In the genomic region with DNA sequence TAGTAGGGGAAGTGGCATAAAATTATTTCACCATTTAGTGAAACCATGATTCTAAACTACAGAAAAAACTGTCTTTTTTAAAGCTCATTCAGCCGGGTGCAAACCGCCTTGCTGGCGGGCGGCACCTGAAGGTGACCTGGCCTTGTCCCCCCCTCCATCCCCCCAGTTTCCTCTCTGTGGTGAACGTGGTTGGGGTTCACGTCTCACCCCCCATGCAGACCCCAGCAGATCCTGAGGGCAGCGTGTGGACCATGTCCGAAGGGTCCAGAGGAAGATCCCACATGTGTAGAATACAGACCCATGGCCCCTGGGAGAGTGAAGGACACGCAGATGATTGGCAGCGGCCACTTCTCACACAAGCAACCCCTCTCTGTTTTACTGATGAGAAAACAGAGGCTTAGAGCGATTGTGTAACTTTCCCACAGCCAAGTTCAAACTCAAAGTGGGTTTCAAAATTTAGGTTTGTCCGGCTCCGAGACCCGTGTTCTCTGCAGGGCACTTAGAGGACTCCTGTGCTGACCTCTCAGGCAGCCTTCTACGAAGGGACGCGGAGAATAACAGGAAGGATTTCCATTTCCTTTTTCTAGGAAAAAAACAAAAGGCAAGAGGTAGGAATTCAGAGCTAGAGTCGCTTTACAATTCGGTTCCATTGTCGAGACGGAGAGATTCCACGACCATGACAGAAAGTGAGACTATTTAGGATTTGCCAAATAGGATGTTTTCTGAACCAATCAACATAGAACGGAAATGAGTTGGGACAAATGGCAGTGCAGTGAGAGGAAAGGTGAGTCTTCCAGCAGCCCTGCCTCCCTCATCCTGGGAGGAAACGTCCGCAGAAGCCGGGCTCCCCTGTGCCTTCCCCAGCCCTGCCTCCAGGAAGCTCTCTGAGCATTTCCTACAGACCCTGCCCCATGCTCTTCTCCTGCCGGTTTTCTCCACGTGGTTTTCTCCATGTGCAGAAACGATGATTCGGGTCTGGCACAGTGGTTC, we compare ENCODE assay signal across 14 cellular contexts.
DNase-seq lines count a peak whose midpoint lies in the region; ATAC-seq and TF ChIP-seq lines count a peak whose summit lies in the region.
"Had no signal": no experiment of that assay in that cellular context is flagged by ENCODE, and none has a peak within 500 bp of the region (broad histone marks: within the 10 kb centered on the region; RNA-seq: fewer than 3 reads in every experiment).

No MANE protein-coding gene starts in this region.

- H3K27me3 ChIP-seq in heart left ventricle: no peaks in the 10 kb centered on the region
- H3K27me3 ChIP-seq: MG63, upper lobe of left lung had no signal

- intact Hi-C loops in heart left ventricle (cut with DNase I) (loop anchor here (1.0 to 10.0 kb wide), 23 partner anchors 195 to 1531 kb away; partner anchors contain the start of gene KLF6 (in 1 of the 10)), cardiac septum (cut with DNase I) (loop anchor here (5.0 kb wide), 4 partner anchors 212 to 1527 kb away; no protein-coding TSS in a partner anchor)
- intact Hi-C loops in dendritic cell treated with granulocyte-macrophage colony-stimulating factor and Interleukin-4, amounts not matched to agents 40 ng/mL and 50 ng/mL, for 4 days (cut with micrococcal nuclease): loop anchor here (1.0 to 5.0 kb wide), 2 partner anchors 537 to 1527 kb away; no protein-coding TSS in a partner anchor

- ATAC-seq in heart left ventricle: peak; percentile 23 to 74 (median 32)
- ATAC-seq in HG02981 (IDR thresholded peaks at IDR 0.05; ENCODE audit: unreplicated experiment): no peak

- H3K4me3 ChIP-seq in heart left ventricle: peak overlapping the region in 10 of 12 donors; percentile 1 to 36 (median 22)
- H3K4me3 ChIP-seq: MG63 had no signal

- no peak for TF ChIP-seq CTCF in heart left ventricle (IDR thresholded peaks at IDR 0.05)
- peak; percentile 3 for TF ChIP-seq CTCF in mesothelial cell of epicardium (IDR thresholded peaks at IDR 0.05; ENCODE audit: unreplicated experiment)

- no peaks in the 10 kb centered on the region for H3K36me3 ChIP-seq in heart left ventricle
- H3K36me3 ChIP-seq: MG63, neutrophil, upper lobe of left lung had no signal

- H3K9me3 Mint-ChIP-seq in dendritic cell treated with granulocyte-macrophage colony-stimulating factor and Interleukin-4, amounts not matched to agents 40 ng/mL and 50 ng/mL, for 4 days: no peaks in the 10 kb centered on the region
- no peaks in the 10 kb centered on the region for H3K9me3 Mint-ChIP-seq in mesothelial cell of epicardium
- H3K9me3 Mint-ChIP-seq: activated T-helper 2 cell treated with anti-CD3 and anti-CD28 coated beads, Interferon-gamma antibody, Interleukin-2, Interleukin-4, amounts not matched to agents 10 μg/mL and 5 μg/mL and 100 μg/mL, durations not matched to agents 14 hours and 24 hours and 36 hours; effector memory CD8-positive, alpha-beta T cell; T-cell had no signal

- H3K27me3 Mint-ChIP-seq in dendritic cell treated with granulocyte-macrophage colony-stimulating factor and Interleukin-4, amounts not matched to agents 40 ng/mL and 50 ng/mL, for 4 days: peaks cover 40% of the 10 kb centered on the region
- peaks cover 23% of the 10 kb centered on the region for H3K27me3 Mint-ChIP-seq in mesothelial cell of epicardium (ENCODE audit: low read depth)

- H3K4me3 Mint-ChIP-seq in dendritic cell treated with granulocyte-macrophage colony-stimulating factor and Interleukin-4, amounts not matched to agents 40 ng/mL and 50 ng/mL, for 4 days: peak overlapping the region; percentile 18
- H3K4me3 Mint-ChIP-seq in mesothelial cell of epicardium: no peak overlapping the region
- H3K4me3 Mint-ChIP-seq: effector memory CD8-positive, alpha-beta T cell; T-cell had no signal

- DNase-seq in heart left ventricle (peak in 3 of 5 donors; percentile 36 to 51 (median 48)), cardiac septum (ENCODE audit: low spot score) (no peak), mesothelial cell of epicardium (ENCODE audit: low spot score in 2 of 2, unreplicated experiment in 2 of 2) (no peak), NCI-H187 treated with DMSO at 0.1 percent for 48 hours (lab: John Stamatoyannopoulos, UW) (no peak), mesenteric fat pad (ENCODE audit: low spot score) (no peak), SW 1271 (lab: John Stamatoyannopoulos, UW) (no peak)

- H3K36me3 Mint-ChIP-seq in dendritic cell treated with granulocyte-macrophage colony-stimulating factor and Interleukin-4, amounts not matched to agents 40 ng/mL and 50 ng/mL, for 4 days (ENCODE audit: low read depth): no peaks in the 10 kb centered on the region
- no peaks in the 10 kb centered on the region for H3K36me3 Mint-ChIP-seq in mesothelial cell of epicardium
- H3K36me3 Mint-ChIP-seq: T-cell had no signal

- TF ChIP-seq POLR2A in heart left ventricle (IDR thresholded peaks at IDR 0.05): no peak

- H3K4me1 ChIP-seq in heart left ventricle: peaks cover 0 to 10% (median 3%) of the 10 kb centered on the region in 12 donors

- peak overlapping the region; percentile 30 for H3K27ac Mint-ChIP-seq in dendritic cell treated with granulocyte-macrophage colony-stimulating factor and Interleukin-4, amounts not matched to agents 40 ng/mL and 50 ng/mL, for 4 days
- no peak overlapping the region for H3K27ac Mint-ChIP-seq in mesothelial cell of epicardium
- H3K27ac Mint-ChIP-seq: activated T-helper 2 cell treated with anti-CD3 and anti-CD28 coated beads, Interferon-gamma antibody, Interleukin-2, Interleukin-4, amounts not matched to agents 10 μg/mL and 5 μg/mL and 100 μg/mL, durations not matched to agents 14 hours and 24 hours and 36 hours; effector memory CD8-positive, alpha-beta T cell; T-cell had no signal

- H3K9me3 ChIP-seq in heart left ventricle: no peaks in the 10 kb centered on the region
- H3K9me3 ChIP-seq: MG63, neutrophil, upper lobe of left lung had no signal

- 57 to 71% (median 61%) methylated on average over 30 of the region's 30 CpGs for whole genome bisulfite sequencing in heart left ventricle, 4 donors

- peak overlapping the region; percentile 9 to 75 (median 54) for H3K27ac ChIP-seq in heart left ventricle
- H3K27ac ChIP-seq: neutrophil had no signal

- H3K4me1 Mint-ChIP-seq in dendritic cell treated with granulocyte-macrophage colony-stimulating factor and Interleukin-4, amounts not matched to agents 40 ng/mL and 50 ng/mL, for 4 days (ENCODE audit: low read depth): peaks cover 5% of the 10 kb centered on the region
- H3K4me1 Mint-ChIP-seq in mesothelial cell of epicardium: peaks cover 3% of the 10 kb centered on the region

Comparison
In these comparisons a context has a peak if more than half of its experiments do, and no peak if none do; other contexts are left out.
1. DNase-seq: peak in heart left ventricle (3 of 5); none in cardiac septum (single experiment), mesothelial cell of epicardium (0 of 2), NCI-H187 treated with DMSO at 0.1 percent for 48 hours (single experiment), mesenteric fat pad (single experiment) and SW 1271 (0 of 2).